ENCODE assay signal across 24 cellular contexts in the genomic region with DNA sequence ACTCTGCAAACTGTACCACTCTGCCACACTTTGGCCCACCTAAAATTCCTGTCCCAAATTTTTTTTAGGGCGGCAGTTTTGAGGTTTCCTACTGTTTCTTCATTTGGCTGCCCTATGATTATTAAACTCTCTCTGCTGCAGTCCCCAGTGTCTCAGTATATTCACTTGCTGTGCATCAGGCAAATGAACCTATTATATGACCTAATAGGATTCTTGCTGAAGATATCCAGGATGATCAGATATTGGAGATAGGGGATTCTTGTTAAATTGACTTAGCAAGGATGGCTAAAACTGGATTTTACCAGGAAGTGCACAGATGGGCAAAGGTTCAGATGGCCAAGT.
DNase-seq lines count a peak whose midpoint lies in the region; TF ChIP-seq lines count a peak whose summit lies in the region.
"Had no signal": no experiment of that assay in that cellular context is flagged by ENCODE, and none has a peak within 500 bp of the region (broad histone marks: within the 10 kb centered on the region; RNA-seq: fewer than 3 reads in every experiment).

No MANE protein-coding gene starts in this region.

- intact Hi-C loops in ascending aorta (cut with DNase I) = no loop called here

- H4K20me1 ChIP-seq in GM23248 (ENCODE audit: insufficient read depth) = no peaks in the 10 kb centered on the region
- H4K20me1 ChIP-seq: BLaER1 had no signal

- H3K27ac ChIP-seq in GM23248 (peak overlapping the region; percentile 95), brain microvascular endothelial cell (peak overlapping the region; percentile 54), ascending aorta (no peak overlapping the region)
- H3K27ac ChIP-seq: BLaER1, parathyroid adenoma, upper lobe of left lung, WERI-Rb-1 had no signal

- H3F3A ChIP-seq in GM23248 (ENCODE audit: insufficient read depth) = peaks cover 22% of the 10 kb centered on the region

- H2AFZ ChIP-seq in GM23248 (no peak overlapping the region), neuron (ENCODE audit: low read depth, low read length) (peak overlapping the region; percentile 3)
- H2AFZ ChIP-seq: parathyroid adenoma had no signal

- H3K27me3 ChIP-seq in GM23248 (replicated peaks; ENCODE audit: insufficient read depth) (no peaks in the 10 kb centered on the region), brain microvascular endothelial cell (replicated peaks) (no peaks in the 10 kb centered on the region), neuron (ENCODE audit: insufficient read depth, low read length) (no peaks in the 10 kb centered on the region), ascending aorta (no peaks in the 10 kb centered on the region)
- H3K27me3 ChIP-seq: BLaER1, right atrium auricular region, upper lobe of left lung had no signal

- H3K9me3 ChIP-seq in GM23248 (ENCODE audit: low read depth) (no peaks in the 10 kb centered on the region), neuron (ENCODE audit: low read length) (no peaks in the 10 kb centered on the region), ascending aorta (no peaks in the 10 kb centered on the region)
- H3K9me3 ChIP-seq: BLaER1, right atrium auricular region, upper lobe of left lung had no signal

- DNase-seq in GM23248 (no peak), NCI-H82 (lab: John Stamatoyannopoulos, UW) (peak; percentile 79), brain microvascular endothelial cell (no peak), MV-4-11 (lab: John Stamatoyannopoulos, UW) (no peak), LoVo (ENCODE audit: low spot score) (no peak), activated gamma-delta T cell treated with Interleukin-2 at 50 U/mL for 16 hours (no peak), ascending aorta (ENCODE audit: low spot score in 2 of 2) (no peak)
- DNase-seq: activated CD4-positive, alpha-beta T cell treated with anti-CD3 and anti-CD28 coated beads, Interleukin-2, amount 10 ng/mL, durations not matched to agents 24 days and 14 days; activated effector memory CD4-positive, alpha-beta T cell treated with anti-CD3 and anti-CD28 coated beads, Interleukin-2, amount 50 U/mL, for 16 hours; activated T-cell treated with anti-CD3 and anti-CD28 coated beads, Interleukin-2, amount 50 U/mL, for 1 hour; cerebellar nuclear complex; islet precursor cell; Kasumi-1; NCI-H1105; NCI-H2029; NCI-H526 treated with DMSO at 0.1 percent for 48 hours; RPMI8226; stimulated activated CD4-positive, alpha-beta T cell treated with anti-CD3 and anti-CD28 coated beads, Interleukin-2, amount 100 ng/mL, for 48 hours; upper lobe of left lung; WERI-Rb-1 had no signal

- no peaks in the 10 kb centered on the region for H3K9me2 ChIP-seq in GM23248 (ENCODE audit: insufficient read depth)

- H3K4me1 ChIP-seq in GM23248 (ENCODE audit: insufficient read depth) (peaks cover 38% of the 10 kb centered on the region), neuron (ENCODE audit: insufficient read depth, low read length) (peaks cover 22% of the 10 kb centered on the region), ascending aorta (no peaks in the 10 kb centered on the region)
- H3K4me1 ChIP-seq: BLaER1, parathyroid adenoma, right atrium auricular region, upper lobe of left lung had no signal

- no peaks in the 10 kb centered on the region for H3K36me3 ChIP-seq in GM23248 (ENCODE audit: low read depth)
- H3K36me3 ChIP-seq in brain microvascular endothelial cell (replicated peaks) = no peaks in the 10 kb centered on the region
- no peaks in the 10 kb centered on the region for H3K36me3 ChIP-seq in neuron (ENCODE audit: insufficient read depth, low read length)
- no peaks in the 10 kb centered on the region for H3K36me3 ChIP-seq in ascending aorta
- H3K36me3 ChIP-seq: BLaER1, right atrium auricular region, upper lobe of left lung, WERI-Rb-1 had no signal

- H3K9ac ChIP-seq in GM23248 = peak overlapping the region; percentile 65
- H3K9ac ChIP-seq: BLaER1, parathyroid adenoma had no signal

- no peak overlapping the region for H3K4me3 ChIP-seq in GM23248
- no peak overlapping the region for H3K4me3 ChIP-seq in brain microvascular endothelial cell (ENCODE audit: low read depth, low read length)
- H3K4me3 ChIP-seq in neuron (ENCODE audit: low read length) = no peak overlapping the region
- H3K4me3 ChIP-seq in ascending aorta = no peak overlapping the region
- H3K4me3 ChIP-seq: BLaER1, right atrium auricular region, upper lobe of left lung had no signal

- WGBS in GM23248 (ENCODE audit: low coverage in 1 of 2, low lambda C conversion rate in 2 of 2, missing lambda C conversion rate in 2 of 2), 2 experiments = 0% methylated on average over 1 of the region's 1 CpG

- no peaks in the 10 kb centered on the region for H3K79me2 ChIP-seq in GM23248 (ENCODE audit: insufficient read depth)
- H3K79me2 ChIP-seq: parathyroid adenoma had no signal

- in situ Hi-C loops in GM23248 (cut with MboI) (no loop called here), brain microvascular endothelial cell (cut with HindIII; ENCODE audit: low pct_ligation_motif_present, low sequenced_read_pairs) (no loop called here)

- TF ChIP-seq CTCF in brain microvascular endothelial cell (IDR thresholded peaks at IDR 0.05; ENCODE audit: low read depth, low read length, missing control alignments) (no peak), ascending aorta (IDR thresholded peaks at IDR 0.05) (no peak)

- peak overlapping the region; percentile 45 for H3K4me2 ChIP-seq in GM23248 (ENCODE audit: unreplicated experiment)
- H3K4me2 ChIP-seq: BLaER1 had no signal

Comparison
In these comparisons a context has a peak if more than half of its experiments do, and no peak if none do; other contexts are left out.
1. H3K27ac ChIP-seq: peak in GM23248 (single experiment) and brain microvascular endothelial cell (single experiment); none in ascending aorta (0 of 2).